In genomic region chr15:88658972-88659931, GRCh38 we compare ENCODE assay signal across 10 cellular contexts. TPM values are rescaled to one million over a fixed set of nuclear protein-coding genes. Genes with fewer than 3 reads are reported as not detected.
DNase-seq lines count a peak whose midpoint lies in the region; ATAC-seq and TF ChIP-seq lines count a peak whose summit lies in the region.
"Had no signal": no experiment of that assay in that cellular context is flagged by ENCODE, and none has a peak within 500 bp of the region (broad histone marks: within the 10 kb centered on the region; RNA-seq: fewer than 3 reads in every experiment).

No MANE protein-coding gene starts in this region.

- peaks cover 13% of the 10 kb centered on the region for H3K4me1 ChIP-seq in IMR-90 (ENCODE audit: control insufficient read depth, insufficient read depth, low read length)

- DNase-seq in AG08395 (ENCODE audit: low spot score) (peak; percentile 73), IMR-90 (peak; percentile 73), coronary artery (ENCODE audit: low spot score) (peak; percentile 53), midbrain (lab: John Stamatoyannopoulos, UW) (peak; percentile 26), cortex of kidney (lab: John Stamatoyannopoulos, UW) (no peak), endothelial cell (ENCODE audit: low spot score) (no peak)
- DNase-seq: central memory CD4-positive, alpha-beta T cell; MM.1S had no signal

- H3K27ac Mint-ChIP-seq in endothelial cell (ENCODE audit: unreplicated experiment) = no peak overlapping the region

- peak overlapping the region; percentile 46; the same call in 1 of the 2 replicates for H3K14ac ChIP-seq in IMR-90 (replicated peaks; ENCODE audit: low read depth, low read length)

- H3K9me1 ChIP-seq in IMR-90 (ENCODE audit: insufficient read depth, low read length) = peaks cover 7% of the 10 kb centered on the region

- H2AK9ac ChIP-seq in IMR-90 (replicated peaks; ENCODE audit: low read depth, low read length, poor library complexity) = peak overlapping the region; percentile 47

- intact Hi-C loops in IMR-90 (cut with micrococcal nuclease) = loop anchor here (5.0 kb wide), 2 partner anchors 358 to 398 kb away; no protein-coding TSS in a partner anchor

- peak overlapping the region; percentile 4; the same call in 1 of the 2 replicates for H4K91ac ChIP-seq in IMR-90 (ENCODE audit: insufficient read depth, low read depth, low read length)

- no peak for TF ChIP-seq POLR2A in IMR-90 (IDR thresholded peaks at IDR 0.05; ENCODE audit: low read depth, low read length)

- no peak overlapping the region for H3K4me3 Mint-ChIP-seq in endothelial cell (ENCODE audit: unreplicated experiment)

- peak overlapping the region; percentile 59; the same call in 2 of the 3 replicates for H2BK15ac ChIP-seq in IMR-90 (ENCODE audit: low read depth, low read length)

- POLR2A ChIA-PET in IMR-90 (lab: Charles Lee; ENCODE audit: unreplicated experiment) = no interaction called here

- H3K27ac ChIP-seq in IMR-90 (ENCODE audit: insufficient read depth, low read length) (0 out of 2 replicates have a peak overlapping the region, but pooled peaks have one; percentile 7), coronary artery (peak overlapping the region in 1 of 2 donors; percentile 34)

- H3K4me1 Mint-ChIP-seq in endothelial cell (ENCODE audit: unreplicated experiment) = no peaks in the 10 kb centered on the region

- H3K23ac ChIP-seq in IMR-90 (ENCODE audit: low read depth, low read length) = peak overlapping the region; percentile 24; the same call in 1 of the 2 replicates

- peak overlapping the region; percentile 6; the same call in 1 of the 2 replicates for H4K5ac ChIP-seq in IMR-90 (ENCODE audit: low read depth, low read length)

- H3K9ac ChIP-seq in IMR-90 (ENCODE audit: low read depth, low read length) = no peak overlapping the region

- ATAC-seq in IMR-90 (ENCODE audit: low read depth) = peak; percentile 43
- ATAC-seq in HG02973 (IDR thresholded peaks at IDR 0.05; ENCODE audit: unreplicated experiment) = no peak
- no peak for ATAC-seq in GM18868 (IDR thresholded peaks at IDR 0.05; ENCODE audit: unreplicated experiment)

- H3K18ac ChIP-seq in IMR-90 (ENCODE audit: low read depth, low read length) = peak overlapping the region; percentile 7; the same call in 1 of the 2 replicates

- BruUV-seq in IMR-90 (replicated peaks; lab: Mats Ljungman, UMichigan) = no TSS peak

- peaks cover 5% of the 10 kb centered on the region for H3K27me3 Mint-ChIP-seq in endothelial cell (ENCODE audit: unreplicated experiment)

- H3K36me3 ChIP-seq in IMR-90 (ENCODE audit: control insufficient read depth, insufficient read depth, low read length) = no peaks in the 10 kb centered on the region

- no peaks in the 10 kb centered on the region for H3K27me3 ChIP-seq in IMR-90 (ENCODE audit: control insufficient read depth, insufficient read depth, low read length)

- peak overlapping the region; percentile 50 to 66; a peak in 2 of 4 replicates for H4K8ac ChIP-seq in IMR-90 (ENCODE audit: low read depth in 2 of 2, low read length in 2 of 2)

- no peak overlapping the region for H3K4me2 ChIP-seq in IMR-90 (ENCODE audit: low read depth, low read length)

- no peak overlapping the region for H2BK5ac ChIP-seq in IMR-90 (ENCODE audit: low read depth, low read length, poor library complexity, severe bottlenecking)

- H3K4ac ChIP-seq in IMR-90 (ENCODE audit: low read depth, low read length) = peak overlapping the region; percentile 73

- H3K36me3 Mint-ChIP-seq in endothelial cell (ENCODE audit: low read depth, unreplicated experiment) = no peaks in the 10 kb centered on the region

- H3K9me3 ChIP-seq in IMR-90 (ENCODE audit: control insufficient read depth, insufficient read depth, low read length) = no peaks in the 10 kb centered on the region

- TF ChIP-seq CTCF in IMR-90 (conservative IDR thresholded peaks at IDR 0.05; ENCODE audit: low read depth, low read length) = no peak
- TF ChIP-seq CTCF in coronary artery (IDR thresholded peaks at IDR 0.05) = no peak
- TF ChIP-seq CTCF in endothelial cell (IDR thresholded peaks at IDR 0.05; ENCODE audit: unreplicated experiment) = no peak

- peak overlapping the region; percentile 79 for H2BK120ac ChIP-seq in IMR-90 (ENCODE audit: low read depth, low read length)

- peak overlapping the region; percentile 67 for H2AK5ac ChIP-seq in IMR-90 (ENCODE audit: low read depth, low read length)

- peak overlapping the region; percentile 74 for H2BK20ac ChIP-seq in IMR-90 (ENCODE audit: low read depth, low read length)

- TF ChIP-seq RAD21 in IMR-90 (IDR thresholded peaks at IDR 0.05; ENCODE audit: low read length) = no peak

- H3K4me3 ChIP-seq in IMR-90 (ENCODE audit: insufficient read depth, low read depth, low read length) = no peak overlapping the region
- H3K4me3 ChIP-seq in coronary artery = no peak overlapping the region

- H3K56ac ChIP-seq in IMR-90 (ENCODE audit: extremely low read depth, insufficient read depth, low read length) = no peak overlapping the region

- H2AFZ ChIP-seq in IMR-90 (replicated peaks; ENCODE audit: low read length, poor library complexity) = peak overlapping the region; percentile 80

- no peaks in the 10 kb centered on the region for H3K79me1 ChIP-seq in IMR-90 (ENCODE audit: low read depth in 1 of 2, low read length in 2 of 2)

- in situ Hi-C loops in IMR-90 (cut with MboI; ENCODE audit: low sequenced_read_pairs) = loop anchor here (25.0 kb wide), 2 partner anchors 178 to 503 kb away; no protein-coding TSS in a partner anchor

- no peaks in the 10 kb centered on the region for H3K9me3 Mint-ChIP-seq in endothelial cell (ENCODE audit: unreplicated experiment)

- dilution Hi-C loops in IMR-90 (cut with HindIII; ENCODE audit: low sequenced_read_pairs, unreplicated experiment) = no loop called here

- 95% methylated on average over 3 of the region's 18 CpGs; no CpG with 5 or more reads in 1 of the 2 experiments for WGBS in IMR-90 (ENCODE audit: extremely low coverage in 2 of 2, insufficient read length in 1 of 2), 2 experiments

- CTCF ChIA-PET in IMR-90 (lab: Yijun Ruan, JAX) = no interaction called here

- no peaks in the 10 kb centered on the region for H4K20me1 ChIP-seq in IMR-90 (ENCODE audit: insufficient read depth, low read length)

TF ChIP-seq in IMR-90, 13 proteins besides CTCF, POLR2A, EP300 and RAD21:
- TF ChIP-seq BHLHE40 (IDR thresholded peaks at IDR 0.05; ENCODE audit: low read depth, low read length) (no peak), FOS (IDR thresholded peaks at IDR 0.05; ENCODE audit: low read depth, low read length) (no peak), MAZ (IDR thresholded peaks at IDR 0.05; ENCODE audit: borderline replicate concordance, low read depth, low read length) (no peak), CHD1 (IDR thresholded peaks at IDR 0.05; ENCODE audit: low read depth, low read length) (no peak), USF2 (IDR thresholded peaks at IDR 0.05; ENCODE audit: low read depth, low read length) (no peak), RCOR1 (IDR thresholded peaks at IDR 0.05; ENCODE audit: insufficient replicate concordance, low read length) (no peak), MXI1 (IDR thresholded peaks at IDR 0.05; ENCODE audit: borderline replicate concordance, low read depth, low read length) (no peak)

RNA-seq across cellular contexts. Expression of gene ISG20, which starts 20.4 kb away (rescaled TPM):
- 0.72 and 1.1 TPM in 2 replicates for total RNA-seq in IMR-90 (2012; rRNA removed)
- 1.2 and 3.1 TPM in 2 replicates for polyA plus RNA-seq in IMR-90 (2012; rRNA removed)
- 1.7 and 3.0 TPM in 2 replicates for polyA plus RNA-seq in IMR-90 (2012; cell fraction: cytosol; rRNA removed)
- polyA plus RNA-seq in IMR-90 (2012; cell fraction: nucleus; rRNA removed; ENCODE audit: low replicate concordance) = 3.5 and 5.7 TPM in 2 replicates
- total RNA-seq in endothelial cell (ENCODE audit: unreplicated experiment) = 6.6 TPM

RNA-seq across cellular contexts. Expression of gene AEN, which starts 38.1 kb away (rescaled TPM):
- total RNA-seq in IMR-90 (2012; rRNA removed) (85.5 and 91.4 TPM in 2 replicates), endothelial cell (ENCODE audit: unreplicated experiment) (31.5 TPM)
- polyA plus RNA-seq in IMR-90 (2012; rRNA removed) = 48.6 and 55.4 TPM in 2 replicates
- 28.8 and 37.7 TPM in 2 replicates for polyA plus RNA-seq in IMR-90 (2012; cell fraction: cytosol; rRNA removed)
- polyA plus RNA-seq in IMR-90 (2012; cell fraction: nucleus; rRNA removed; ENCODE audit: low replicate concordance) = 139 and 157 TPM in 2 replicates

Comparison
In these comparisons a context has a peak if more than half of its experiments do, and no peak if none do; other contexts are left out.
1. DNase-seq: peak in AG08395 (single experiment), IMR-90 (single experiment), coronary artery (single experiment) and midbrain (single experiment); none in cortex of kidney (single experiment) and endothelial cell (single experiment).